10 cellular contexts compared by ENCODE assay signal in genomic region chr2:101036562-101036961, GRCh38. TPM values are rescaled to one million over a fixed set of nuclear protein-coding genes. Genes with fewer than 3 reads are reported as not detected.
A peak's percentile ranks its signal among the peaks of the same experiment; 100 is the strongest.
DNase-seq lines count a peak whose midpoint lies in the region; ATAC-seq, FAIRE-seq and TF ChIP-seq lines count a peak whose summit lies in the region.
"Had no signal": no experiment of that assay in that cellular context is flagged by ENCODE, and none has a peak within 500 bp of the region (broad histone marks: within the 10 kb centered on the region; RNA-seq: fewer than 3 reads in every experiment).

No MANE protein-coding gene starts in this region.

- H3K9me3 ChIP-seq in small intestine (ENCODE audit: control insufficient read depth, low read depth): no peaks in the 10 kb centered on the region

- DNase-seq in DMS 273 (lab: John Stamatoyannopoulos, UW; ENCODE audit: unreplicated experiment) (peak; percentile 28), DMS 273 treated with DMSO at 0.1 percent for 48 hours (lab: John Stamatoyannopoulos, UW) (no peak), NCI-H460 (ENCODE audit: extremely low read depth, low read depth) (peak; percentile 43), endothelial cell (ENCODE audit: low spot score) (no peak), small intestine (peak; percentile 31), NCI-H1436 (lab: John Stamatoyannopoulos, UW) (no peak)
- DNase-seq: SHP77 treated with DMSO at 0.1 percent for 48 hours had no signal

- peaks cover 3 to 5% of the 10 kb centered on the region in 2 donors for H3K36me3 ChIP-seq in small intestine (ENCODE audit: control insufficient read depth in 2 of 2, insufficient read depth in 2 of 2, low read length in 2 of 2)

- peaks cover 6% of the 10 kb centered on the region for H3K4me1 Mint-ChIP-seq in endothelial cell (ENCODE audit: unreplicated experiment)

- no peaks in the 10 kb centered on the region for H3K27me3 ChIP-seq in small intestine (ENCODE audit: control insufficient read depth in 2 of 2, insufficient read depth in 2 of 2, low read length in 2 of 2)

- H3K36me3 Mint-ChIP-seq in endothelial cell (ENCODE audit: low read depth, unreplicated experiment): peaks cover 31% of the 10 kb centered on the region

- H3K4me3 ChIP-seq in small intestine (ENCODE audit: low read depth in 1 of 2, low read length in 2 of 2): no peak overlapping the region

- no peak overlapping the region for H3K27ac ChIP-seq in small intestine (ENCODE audit: low read depth in 1 of 2, low read length in 1 of 2)

- no peak overlapping the region for H3K4me3 Mint-ChIP-seq in endothelial cell (ENCODE audit: unreplicated experiment)
- H3K4me3 Mint-ChIP-seq: memory B cell had no signal

- ATAC-seq in HG03439 (IDR thresholded peaks at IDR 0.05; ENCODE audit: unreplicated experiment) (no peak), GM21360 (IDR thresholded peaks at IDR 0.05; ENCODE audit: unreplicated experiment) (no peak)

- no peak overlapping the region for H3K27ac Mint-ChIP-seq in endothelial cell (ENCODE audit: unreplicated experiment)
- H3K27ac Mint-ChIP-seq: memory B cell had no signal

- H3K27me3 Mint-ChIP-seq in endothelial cell (ENCODE audit: unreplicated experiment): peaks cover 4% of the 10 kb centered on the region
- H3K27me3 Mint-ChIP-seq: memory B cell had no signal

- peak; percentile 62 for TF ChIP-seq CTCF in endothelial cell (IDR thresholded peaks at IDR 0.05; ENCODE audit: unreplicated experiment)

- WGBS in small intestine, 3 donors: 75 to 77% (median 77%) methylated on average over 2 of the region's 2 CpGs

- no peaks in the 10 kb centered on the region for H3K9me3 Mint-ChIP-seq in endothelial cell (ENCODE audit: unreplicated experiment)
- H3K9me3 Mint-ChIP-seq: memory B cell had no signal

- no peak for FAIRE-seq in small intestine (lab: Jason Lieb, UNC)

- no peaks in the 10 kb centered on the region for H3K4me1 ChIP-seq in small intestine (ENCODE audit: control insufficient read depth in 2 of 2, insufficient read depth in 1 of 2, low read depth in 1 of 2, low read length in 1 of 2)

RNA-seq across cellular contexts. Expression of gene RPL31, which starts 34.5 kb away (rescaled TPM):
- total RNA-seq in NCI-H460 (2014; rRNA removed; shearing (Covaris generic)): 2,918 and 3,119 TPM in 2 replicates
- 348 and 369 TPM in 2 replicates for polyA plus RNA-seq in NCI-H460 (2014; cell fraction: nucleus; rRNA removed)
- 1,589 TPM for total RNA-seq in endothelial cell (ENCODE audit: unreplicated experiment)
- polyA plus RNA-seq in small intestine: 1,000 to 10,000 TPM; 2,275 to 7,641 (median 3,646) TPM

Comparison
In these comparisons a context has a peak if more than half of its experiments do, and no peak if none do; other contexts are left out.
1. DNase-seq: peak in DMS 273 (single experiment), NCI-H460 (single experiment) and small intestine (single experiment); none in DMS 273 treated with DMSO at 0.1 percent for 48 hours (single experiment), endothelial cell (single experiment) and NCI-H1436 (single experiment).